Comparison of ENCODE assay signal across 8 cellular contexts in the genomic region with DNA sequence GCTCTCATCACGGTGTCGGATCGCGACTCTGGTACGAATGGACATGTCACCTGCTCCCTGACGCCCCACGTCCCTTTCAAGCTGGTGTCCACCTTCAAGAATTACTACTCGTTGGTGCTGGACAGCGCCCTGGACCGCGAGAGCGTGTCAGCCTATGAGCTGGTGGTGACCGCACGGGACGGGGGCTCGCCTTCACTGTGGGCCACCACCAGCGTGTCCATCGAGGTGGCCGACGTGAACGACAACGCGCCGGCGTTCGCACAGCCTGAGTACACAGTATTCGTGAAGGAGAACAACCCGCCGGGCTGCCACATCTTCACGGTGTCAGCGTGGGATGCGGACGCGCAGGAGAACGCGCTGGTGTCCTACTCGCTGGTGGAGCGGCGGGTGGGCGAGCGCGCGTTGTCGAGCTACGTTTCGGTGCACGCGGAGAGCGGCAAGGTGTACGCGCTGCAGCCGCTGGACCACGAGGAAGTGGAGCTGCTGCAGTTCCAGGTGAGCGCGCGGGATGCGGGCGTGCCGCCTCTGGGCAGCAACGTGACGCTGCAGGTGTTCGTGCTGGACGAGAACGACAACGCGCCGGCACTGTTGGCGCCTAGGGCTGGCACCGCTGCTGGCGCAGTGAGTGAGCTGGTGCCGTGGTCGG. TPM values are rescaled to one million over a fixed set of nuclear protein-coding genes. Genes with fewer than 3 reads are reported as not detected.
"Had no signal": no experiment of that assay in that cellular context is flagged by ENCODE, and none has a peak within 500 bp of the region (broad histone marks: within the 10 kb centered on the region; RNA-seq: fewer than 3 reads in every experiment).

No MANE protein-coding gene starts in this region.

RNA-seq across cellular contexts. Expression of a gene that starts 1.5 kb away (rescaled TPM):
- total RNA-seq: HepG2, HT-29, IMR-90, NCI-H460, PC-9, Peyer's patch, RPMI7951 had no signal
- polyA plus RNA-seq: HepG2, IMR-90, SK-N-SH had no signal

RNA-seq across cellular contexts. Expression of a gene that starts 4.7 kb away (rescaled TPM):
- total RNA-seq: HepG2, HT-29, NCI-H460, PC-9, RPMI7951 had no signal
- polyA plus RNA-seq: HepG2 had no signal

RNA-seq across cellular contexts. Expression of a gene that starts 10.3 kb away (rescaled TPM):
- total RNA-seq: HepG2, HT-29, PC-9, Peyer's patch had no signal
- polyA plus RNA-seq: HepG2 had no signal

RNA-seq across cellular contexts. Expression of a gene that starts 10.7 kb away (rescaled TPM):
- total RNA-seq: HepG2, HT-29, NCI-H460, PC-9 had no signal
- polyA plus RNA-seq: HepG2 had no signal

RNA-seq across cellular contexts. Expression of a gene that starts 25.2 kb away (rescaled TPM):
- total RNA-seq: HepG2, HT-29, IMR-90, NCI-H460, PC-9 had no signal
- polyA plus RNA-seq: HepG2, IMR-90 had no signal
